ENCODE assay signal across 9 cellular contexts in the genomic region with DNA sequence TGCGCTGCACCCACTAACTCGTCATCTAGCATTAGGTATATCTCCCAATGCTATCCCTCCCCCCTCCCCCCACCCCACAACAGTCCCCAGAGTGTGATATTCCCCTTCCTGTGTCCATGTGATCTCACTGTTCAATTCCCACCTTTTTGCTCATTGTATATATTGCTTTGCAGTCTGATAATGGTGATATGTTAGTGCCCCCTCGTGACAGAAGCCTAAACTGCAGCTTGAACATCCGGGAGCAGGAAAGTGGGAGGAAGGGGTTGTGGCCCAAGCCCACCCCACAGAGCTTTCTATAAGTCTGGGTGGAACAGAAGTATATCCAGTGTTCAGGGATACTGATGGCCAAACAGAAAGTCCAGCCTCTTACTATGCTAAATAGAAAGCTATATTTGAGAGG. TPM values are rescaled to one million over a fixed set of nuclear protein-coding genes. Genes with fewer than 3 reads are reported as not detected.
A peak's percentile ranks its signal among the peaks of the same experiment; 100 is the strongest.
DNase-seq lines count a peak whose midpoint lies in the region; ATAC-seq and TF ChIP-seq lines count a peak whose summit lies in the region.
"Not testable (repeated sequence)": the region's sequence is repeated elsewhere in the genome, so short reads cannot be mapped to it uniquely, and the experiment has no call there.
"Had no signal": no experiment of that assay in that cellular context is flagged by ENCODE, and none has a peak within 500 bp of the region (broad histone marks: within the 10 kb centered on the region; RNA-seq: fewer than 3 reads in every experiment).

No MANE protein-coding gene starts in this region.

- peak; percentile 54 for TF ChIP-seq CTCF in AG04450 (IDR thresholded peaks at IDR 0.05; ENCODE audit: low read depth, low read length)
- TF ChIP-seq CTCF in GM10248 (IDR thresholded peaks at IDR 0.05; ENCODE audit: control extremely low read depth, extremely low read depth, low read depth, missing control alignments), result peak; percentile 44
- peak; percentile 54 for TF ChIP-seq CTCF in Loucy (conservative IDR thresholded peaks at IDR 0.05; ENCODE audit: low read length)
- TF ChIP-seq CTCF in Panc1 (IDR thresholded peaks at IDR 0.05), result peak; percentile 82
- TF ChIP-seq CTCF in activated CD8-positive, alpha-beta T cell treated with anti-CD3 and anti-CD28 coated beads for 36 hours (IDR thresholded peaks at IDR 0.05), result peak; percentile 37
- peak; percentile 65 for TF ChIP-seq CTCF in choroid plexus epithelial cell (conservative IDR thresholded peaks at IDR 0.05; ENCODE audit: low read depth, low read length)

- H3K27me3 ChIP-seq in AG04450 (ENCODE audit: control insufficient read depth, insufficient read depth, low read length); Loucy (ENCODE audit: insufficient read depth, low read length, poor library complexity, severe bottlenecking); Panc1 (ENCODE audit: control insufficient read depth, insufficient read depth, low read length): not testable (repeated sequence)

- not testable (repeated sequence) for H3K36me3 ChIP-seq in Loucy (ENCODE audit: insufficient read depth, low read length); Panc1 (ENCODE audit: control insufficient read depth, insufficient read depth, low read length)

- H3K9ac ChIP-seq in Loucy (ENCODE audit: low read depth, low read length, poor library complexity, severe bottlenecking), result not testable (repeated sequence)

- H3K27me3 Mint-ChIP-seq in activated CD8-positive, alpha-beta T cell treated with anti-CD3 and anti-CD28 coated beads for 36 hours; immature natural killer cell (ENCODE audit: low read depth in 3 of 3): not testable (repeated sequence)

- H2AFZ ChIP-seq in Loucy (ENCODE audit: low read length), result not testable (repeated sequence)

- CTCF ChIA-PET in AG04450 (lab: Charles Lee) (interaction anchor here (0.6 to 2.2 kb wide), 22 partner anchors 9 to 326 kb away, joined by 3 to 15 read pairs (median 4); partner anchors contain the start of gene TCEAL5), GM10248 (lab: Yijun Ruan, JAX) (interaction anchor here (0.8 to 3.1 kb wide), 8 partner anchors 11 to 278 kb away, joined by 3 to 15 read pairs (median 4); partner anchors contain the start of gene RAB40A), Panc1 (lab: Charles Lee) (interaction anchor here (0.7 kb wide), 2 partner anchors 133 to 267 kb away, joined by 3 to 5 read pairs; no protein-coding TSS in a partner anchor)
- CTCF ChIA-PET in activated CD8-positive, alpha-beta T cell treated with anti-CD3 and anti-CD28 coated beads for 36 hours (lab: Charles Lee), result interaction anchor here (0.7 to 2.1 kb wide), 14 partner anchors 9 to 330 kb away, joined by 3 to 11 read pairs (median 4); no protein-coding TSS in a partner anchor

- not testable (repeated sequence) for H4K20me1 ChIP-seq in Loucy (ENCODE audit: insufficient read depth, low read length, poor library complexity, severe bottlenecking)

- not testable (repeated sequence) for H3K9me3 ChIP-seq in AG04450 (ENCODE audit: control insufficient read depth, insufficient read depth, low read length); Loucy (ENCODE audit: insufficient read depth, low read depth, low read length); Panc1 (ENCODE audit: control insufficient read depth, insufficient read depth, low read depth, low read length)

- not testable (repeated sequence) for H3K4me3 ChIP-seq in AG04450 (ENCODE audit: low read depth, low read length); Loucy (ENCODE audit: low read length, poor library complexity, severe bottlenecking); Panc1 (ENCODE audit: low read depth in 2 of 2, low read length in 2 of 2); choroid plexus epithelial cell (ENCODE audit: low read depth, low read length)

- BruUV-seq in Panc1 (replicated peaks; lab: Mats Ljungman, UMichigan), result not testable (repeated sequence)

- POLR2A ChIA-PET in AG04450 (lab: Yijun Ruan, JAX); GM10248 (lab: Yijun Ruan, JAX); activated CD8-positive, alpha-beta T cell treated with anti-CD3 and anti-CD28 coated beads for 36 hours (lab: Charles Lee): not testable (repeated sequence)
- POLR2A ChIA-PET in Panc1 (lab: Charles Lee), result interaction anchor here (0.6 to 0.7 kb wide), 2 partner anchors 464 to 535 kb away, joined by 3 to 4 read pairs; no protein-coding TSS in a partner anchor

- H3K36me3 Mint-ChIP-seq in activated CD8-positive, alpha-beta T cell treated with anti-CD3 and anti-CD28 coated beads for 36 hours (ENCODE audit: low read depth); immature natural killer cell: not testable (repeated sequence)

- H3K9me2 ChIP-seq in Loucy (replicated peaks; ENCODE audit: low read depth, low read length), result not testable (repeated sequence)

- not testable (repeated sequence) for H3K79me2 ChIP-seq in Loucy (ENCODE audit: insufficient read depth, low read length)

- DNase-seq in AG04450 (ENCODE audit: low read depth, low spot score); Panc1 (ENCODE audit: low read depth, low spot score): not testable (repeated sequence)
- DNase-seq in GM10248 (ENCODE audit: extremely low spot score) (peak; percentile 26), choroid plexus epithelial cell (ENCODE audit: low read depth) (peak; percentile 54), immature natural killer cell (peak in 2 of 3 donors; percentile 6 to 7), renal cortical epithelial cell (ENCODE audit: low read depth) (peak; percentile 11)
- DNase-seq in activated CD8-positive, alpha-beta T cell treated with anti-CD3 and anti-CD28 coated beads for 36 hours, result peak; percentile 56

- not testable (repeated sequence) for H3K4me2 ChIP-seq in Loucy (ENCODE audit: low read depth, low read length, poor library complexity, severe bottlenecking)

- not testable (repeated sequence) for H3K4me1 ChIP-seq in Loucy (ENCODE audit: insufficient read depth, low read length, poor library complexity, severe bottlenecking); Panc1 (ENCODE audit: control insufficient read depth, insufficient read depth, low read length)

- not testable (repeated sequence) for H3K9me3 Mint-ChIP-seq in activated CD8-positive, alpha-beta T cell treated with anti-CD3 and anti-CD28 coated beads for 36 hours; immature natural killer cell

- not testable (repeated sequence) for H3K27ac ChIP-seq in AG04450 (ENCODE audit: low read depth, low read length); Panc1 (ENCODE audit: low read length)

- not testable (repeated sequence) for H3F3A ChIP-seq in Loucy (ENCODE audit: low read depth)

- ATAC-seq in Panc1, result peak; percentile 71; the same call in 1 of the 2 replicates
- not testable (repeated sequence) for ATAC-seq in activated CD8-positive, alpha-beta T cell treated with anti-CD3 and anti-CD28 coated beads for 36 hours

- H3K27ac Mint-ChIP-seq in activated CD8-positive, alpha-beta T cell treated with anti-CD3 and anti-CD28 coated beads for 36 hours; immature natural killer cell: not testable (repeated sequence)

- not testable (repeated sequence) for H3K4me3 Mint-ChIP-seq in activated CD8-positive, alpha-beta T cell treated with anti-CD3 and anti-CD28 coated beads for 36 hours; immature natural killer cell

- intact Hi-C loops in Panc1 (cut with micrococcal nuclease; ENCODE audit: unreplicated experiment), result loop anchor here (5.0 kb wide), 1 partner anchor 328 kb away; no protein-coding TSS in a partner anchor
- intact Hi-C loops in activated CD8-positive, alpha-beta T cell treated with anti-CD3 and anti-CD28 coated beads for 36 hours (cut with micrococcal nuclease), result not testable (repeated sequence)

- not testable (repeated sequence) for H3K4me1 Mint-ChIP-seq in activated CD8-positive, alpha-beta T cell treated with anti-CD3 and anti-CD28 coated beads for 36 hours (ENCODE audit: low read depth); immature natural killer cell

- in situ Hi-C loops in Panc1 (cut with HindIII; ENCODE audit: low pct_unique_long_range_greater_than_20kb, low sequenced_read_pairs), result not testable (repeated sequence)

RNA-seq across cellular contexts. Expression of gene RAB40A, which starts 29.6 kb away (rescaled TPM):
- 0.19 and 0.22 TPM in 2 replicates for polyA plus RNA-seq in AG04450 (2011; rRNA removed)
- polyA minus RNA-seq in AG04450 (2011; rRNA and poly(A)+ RNA removed), result 0.30 and 0.32 TPM in 2 replicates
- 0.26 TPM for total RNA-seq in Panc1 (2021; ENCODE audit: unreplicated experiment)
- not detected for polyA plus RNA-seq in Panc1 (2012; ENCODE audit: insufficient read length)
- total RNA-seq in activated CD8-positive, alpha-beta T cell treated with anti-CD3 and anti-CD28 coated beads for 36 hours, result under 1 TPM; 0.18 to 0.58 TPM
- polyA plus RNA-seq in immature natural killer cell, result not detected
- 0.25 TPM in 1 of 2 replicates, not detected in the other for total RNA-seq in renal cortical epithelial cell
- polyA plus RNA-seq: IgD-negative memory B cell had no signal
